10 cellular contexts compared by ENCODE assay signal in genomic region chr9:37033753-37034319, GRCh38. TPM values are rescaled to one million over a fixed set of nuclear protein-coding genes. Genes with fewer than 3 reads are reported as not detected.
DNase-seq lines count a peak whose midpoint lies in the region; ATAC-seq, FAIRE-seq and TF ChIP-seq lines count a peak whose summit lies in the region.
"Had no signal": no experiment of that assay in that cellular context is flagged by ENCODE, and none has a peak within 500 bp of the region (broad histone marks: within the 10 kb centered on the region; RNA-seq: fewer than 3 reads in every experiment).

Gene PAX5, minus strand, starts transcription at chr9:37034268. Its CDS starts 237 bp downstream, at chr9:37034031.

- H3K4me2 ChIP-seq in MM.1S (ENCODE audit: low read depth, low read length) (peak within 1 kb of the TSS; percentile 95), endothelial cell of umbilical vein (ENCODE audit: insufficient read depth, low read length) (no peak within 1 kb of the TSS)

- peak; percentile 33 for FAIRE-seq in endothelial cell of umbilical vein (lab: Jason Lieb, UNC)

- H3K36me3 ChIP-seq in MM.1S (replicated peaks; ENCODE audit: insufficient read depth, low read length) = no peaks in the 10 kb centered on the region
- H3K36me3 ChIP-seq in endothelial cell of umbilical vein (ENCODE audit: control insufficient read depth in 2 of 2, extremely low read depth in 1 of 2, insufficient read depth in 2 of 2, low read length in 2 of 2) = no peaks in the 10 kb centered on the region
- no peaks in the 10 kb centered on the region for H3K36me3 ChIP-seq in psoas muscle (ENCODE audit: insufficient read depth in 1 of 2, low read depth in 1 of 2)

- H3K9ac ChIP-seq in MM.1S (ENCODE audit: low read length) (no peak within 1 kb of the TSS; the same call in 1 of the 2 replicates), endothelial cell of umbilical vein (replicated peaks; ENCODE audit: extremely low read depth, insufficient read depth, low read length) (no peak within 1 kb of the TSS)

- H3K4me1 ChIP-seq in MM.1S (ENCODE audit: low read length) = peaks cover 6% of the 10 kb centered on the region; the same call in 1 of the 2 replicates
- H3K4me1 ChIP-seq in endothelial cell of umbilical vein (ENCODE audit: control insufficient read depth, extremely low read depth, insufficient read depth, low read length) = peaks cover 19% of the 10 kb centered on the region
- peaks cover 29% of the 10 kb centered on the region for H3K4me1 ChIP-seq in psoas muscle

- H2AFZ ChIP-seq in MM.1S (ENCODE audit: low read length) (peak within 1 kb of the TSS; percentile 74), endothelial cell of umbilical vein (ENCODE audit: low read depth, low read length) (no peak within 1 kb of the TSS)

- DNase-seq in GM12864 (ENCODE audit: low read depth) = no peak
- no peak for DNase-seq in MM.1S
- DNase-seq in endothelial cell of umbilical vein (ENCODE audit: low read depth, low spot score) = peak; percentile 17
- DNase-seq in psoas muscle = no peak
- no peak for DNase-seq in NCI-H2081 treated with DMSO at 0.1 percent for 48 hours (lab: John Stamatoyannopoulos, UW)
- DNase-seq in GM10248 (ENCODE audit: extremely low spot score) = no peak
- DNase-seq in H4 (ENCODE audit: low spot score) = no peak
- DNase-seq: NCI-H1048 had no signal

- 13 to 17% (median 14%) methylated on average over 27 of the region's 27 CpGs for WGBS in psoas muscle, 3 donors

- no peak within 1 kb of the TSS for H3K27ac ChIP-seq in MM.1S (ENCODE audit: low read length)
- H3K27ac ChIP-seq in endothelial cell of umbilical vein (ENCODE audit: insufficient read depth, low read depth, low read length) = no peak within 1 kb of the TSS
- no peak within 1 kb of the TSS for H3K27ac ChIP-seq in psoas muscle

- no peak for ATAC-seq in psoas muscle

- no peaks in the 10 kb centered on the region for H3K9me1 ChIP-seq in endothelial cell of umbilical vein (replicated peaks; ENCODE audit: control insufficient read depth, extremely low read depth, insufficient read depth, low read length)

- H3K27me3 ChIP-seq in MM.1S (replicated peaks; ENCODE audit: insufficient read depth, low read length) = peaks cover 88% of the 10 kb centered on the region
- peaks cover 95 to 100% of the 10 kb centered on the region in 2 experiments for H3K27me3 ChIP-seq in endothelial cell of umbilical vein (ENCODE audit: control insufficient read depth in 2 of 2, insufficient read depth in 2 of 2, low read length in 2 of 2)
- H3K27me3 ChIP-seq in psoas muscle (ENCODE audit: insufficient read depth in 3 of 3, low read length in 2 of 3) = peaks cover 0 to 98% (median 65%) of the 10 kb centered on the region in 3 donors

- no peaks in the 10 kb centered on the region for H3K9me2 ChIP-seq in MM.1S (replicated peaks; ENCODE audit: insufficient read depth, low read length)

- H3F3A ChIP-seq in MM.1S (ENCODE audit: insufficient read depth, low read length) = peaks cover 4% of the 10 kb centered on the region; the same call in 1 of the 2 replicates

- CTCF ChIA-PET in endothelial cell of umbilical vein (lab: Charles Lee) = no interaction called here
- CTCF ChIA-PET in GM10248 (lab: Yijun Ruan, JAX) = interaction anchor here (0.7 to 2.3 kb wide), 4 partner anchors 13 to 86 kb away, joined by 3 to 12 read pairs (median 4); no protein-coding TSS in a partner anchor

- H3K9me3 ChIP-seq in MM.1S (replicated peaks; ENCODE audit: insufficient read depth, low read length) (no peaks in the 10 kb centered on the region), endothelial cell of umbilical vein (replicated peaks; ENCODE audit: control insufficient read depth, insufficient read depth, low read length) (no peaks in the 10 kb centered on the region), psoas muscle (no peaks in the 10 kb centered on the region)

- intact Hi-C loops in endothelial cell of umbilical vein (cut with micrococcal nuclease) = no loop called here
- intact Hi-C loops in psoas muscle (cut with DNase I) = no loop called here

- no peak for TF ChIP-seq CTCF in GM12864 (IDR thresholded peaks at IDR 0.05; ENCODE audit: low read depth, low read length, missing control alignments)
- no peak for TF ChIP-seq CTCF in MM.1S (IDR thresholded peaks at IDR 0.05; ENCODE audit: low read length)
- no peak for TF ChIP-seq CTCF in endothelial cell of umbilical vein (IDR thresholded peaks at IDR 0.05; ENCODE audit: extremely low read depth in 1 of 2, insufficient read depth in 1 of 2, low read depth in 1 of 2, low read length in 2 of 2)
- no peak for TF ChIP-seq CTCF in psoas muscle (IDR thresholded peaks at IDR 0.05)
- no peak for TF ChIP-seq CTCF in GM10248 (IDR thresholded peaks at IDR 0.05; ENCODE audit: control extremely low read depth, extremely low read depth, low read depth, missing control alignments)

- H3K79me2 ChIP-seq in MM.1S (ENCODE audit: low read length) = no peaks in the 10 kb centered on the region
- H3K79me2 ChIP-seq in endothelial cell of umbilical vein (ENCODE audit: control insufficient read depth, insufficient read depth, low read length) = no peaks in the 10 kb centered on the region

- peak within 1 kb of the TSS; percentile 62 for H3K4me3 ChIP-seq in GM12864 (ENCODE audit: low read depth, low read length)
- peak within 1 kb of the TSS; percentile 54 for H3K4me3 ChIP-seq in MM.1S (ENCODE audit: low read length)
- peak within 1 kb of the TSS in 1 of 3 experiments; percentile 12 for H3K4me3 ChIP-seq in endothelial cell of umbilical vein (replicated peaks in 1 of 3; ENCODE audit: insufficient read depth in 1 of 3, low read depth in 1 of 3, low read length in 3 of 3)
- peak within 1 kb of the TSS; percentile 54 for H3K4me3 ChIP-seq in psoas muscle

- no peak for TF ChIP-seq POLR2A in endothelial cell of umbilical vein (IDR thresholded peaks at IDR 0.05; ENCODE audit: low read depth, low read length)

- H4K20me1 ChIP-seq in MM.1S (ENCODE audit: insufficient read depth, low read length) (no peaks in the 10 kb centered on the region), endothelial cell of umbilical vein (replicated peaks; ENCODE audit: control insufficient read depth, extremely low read depth, insufficient read depth, low read length) (no peaks in the 10 kb centered on the region)

- dilution Hi-C loops in endothelial cell of umbilical vein (cut with MboI; ENCODE audit: extremely low pct_ligation_motif_present, low sequenced_read_pairs) = no loop called here

- POLR2A ChIA-PET in endothelial cell of umbilical vein (lab: Charles Lee) = no interaction called here
- POLR2A ChIA-PET in GM10248 (lab: Yijun Ruan, JAX) = interaction anchor here (0.7 kb wide), 2 partner anchors 223 to 256 kb away, joined by 7 to 9 read pairs; no protein-coding TSS in a partner anchor

- no TSS peak for BruUV-seq in endothelial cell of umbilical vein (replicated peaks; lab: Mats Ljungman, UMichigan)

TF ChIP-seq in endothelial cell of umbilical vein, 7 proteins besides CTCF, POLR2A, EP300 and RAD21:
- TF ChIP-seq MAX (IDR thresholded peaks at IDR 0.05; ENCODE audit: insufficient read depth, insufficient read length) (no peak), FOS (IDR thresholded peaks at IDR 0.05; ENCODE audit: borderline replicate concordance, insufficient read depth, low read length) (no peak)

RNA-seq across cellular contexts. Expression of gene PAX5, which starts in this region (rescaled TPM):
- total RNA-seq in endothelial cell of umbilical vein (not detected in 2 replicates), psoas muscle (under 1 TPM in 2 of 4 donors, not detected in 2; 0.09 to 0.50 TPM)
- polyA plus RNA-seq in endothelial cell of umbilical vein (not detected in 2 replicates), psoas muscle (under 1 TPM in 2 of 3 donors, not detected in 1; under 0.01 to 0.03 TPM)
- polyA plus RNA-seq in endothelial cell of umbilical vein (2011; cell fraction: cytosol; rRNA removed) = not detected in 2 replicates
- polyA plus RNA-seq in endothelial cell of umbilical vein (2011; cell fraction: nucleus; rRNA removed) = not detected in 2 replicates
- not detected in 2 replicates for polyA plus RNA-seq in endothelial cell of umbilical vein (2012)
- not detected in 2 replicates for polyA minus RNA-seq in endothelial cell of umbilical vein
- not detected for polyA minus RNA-seq in endothelial cell of umbilical vein (2011; cell fraction: cytosol; rRNA and poly(A)+ RNA removed)
- not detected in 2 replicates for polyA minus RNA-seq in endothelial cell of umbilical vein (2011; cell fraction: nucleus; rRNA and poly(A)+ RNA removed)
- total RNA-seq in H4 (2014; rRNA removed; shearing (Covaris generic)) = not detected in 2 replicates
- total RNA-seq: cardiac septum, lung microvascular endothelial cell had no signal

Comparison
In these comparisons a context has a peak if more than half of its experiments do, and no peak if none do; other contexts are left out.
1. Peak in DNase-seq in endothelial cell of umbilical vein; RNA of the gene not detected or under 1 TPM.